In the genomic region with DNA sequence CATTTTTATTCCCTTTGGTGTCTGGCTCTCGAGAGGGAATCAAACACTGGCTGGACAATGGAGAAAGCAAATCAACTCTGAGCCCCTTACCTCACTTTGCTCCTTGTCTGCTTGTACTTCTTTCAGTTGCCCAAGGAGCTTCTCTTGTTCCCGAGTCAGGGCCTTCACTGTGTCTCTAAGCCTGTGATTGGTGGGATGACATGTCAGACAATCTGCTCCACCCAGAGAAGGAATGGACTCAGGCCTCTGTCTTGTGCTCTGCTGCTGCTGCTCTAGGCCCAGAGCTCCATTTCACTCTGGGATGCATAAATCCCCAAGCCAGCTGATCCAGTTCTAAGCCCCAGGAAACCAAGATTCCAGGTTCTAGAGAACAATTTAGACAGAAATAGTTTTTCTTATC, we compare ENCODE assay signal across 20 cellular contexts. TPM values are rescaled to one million over a fixed set of nuclear protein-coding genes. Genes with fewer than 3 reads are reported as not detected.
"Had no signal": no experiment of that assay in that cellular context is flagged by ENCODE, and none has a peak within 500 bp of the region (broad histone marks: within the 10 kb centered on the region; RNA-seq: fewer than 3 reads in every experiment).

No MANE protein-coding gene starts in this region.

- DNase-seq: activated CD4-positive, alpha-beta T cell treated with anti-CD3 and anti-CD28 coated beads, Interleukin-2, amount 50 U/mL, for 1 hour; activated CD8-positive, alpha-beta memory T cell treated with anti-CD3 and anti-CD28 coated beads for 24 hours; activated naive CD4-positive, alpha-beta T cell; activated naive CD8-positive, alpha-beta T cell treated with anti-CD3 and anti-CD28 coated beads, Interleukin-2, amount 10 ng/mL, durations not matched to agents 7 days and 5 days; dermis blood vessel endothelial cell; effector memory CD8-positive, alpha-beta T cell; foreskin fibroblast; stimulated activated CD4-positive, alpha-beta T cell treated with anti-CD3 and anti-CD28 coated beads, Interleukin-1b, Interleukin-23, amount 100 ng/mL, for 48 hours; stomach; testis; upper lobe of right lung had no signal

- H3K4me1 ChIP-seq: ascending aorta, breast epithelium, pancreas, testis, upper lobe of right lung had no signal

- H3K27ac ChIP-seq: ascending aorta, breast epithelium, pancreas, stomach, testis, upper lobe of right lung had no signal

- H3K9me3 ChIP-seq: ascending aorta, breast epithelium, pancreas, stomach, testis, upper lobe of right lung had no signal

- FAIRE-seq: islet of Langerhans, pancreas had no signal

- H3K27me3 ChIP-seq: ascending aorta, breast epithelium, pancreas, stomach, testis, upper lobe of right lung had no signal

- H3K4me3 ChIP-seq: ascending aorta, breast epithelium, lung, pancreas, stomach, testis, upper lobe of right lung had no signal

RNA-seq across cellular contexts. Expression of a gene that starts 32.1 kb away (rescaled TPM):
- total RNA-seq: activated naive CD8-positive, alpha-beta T cell treated with anti-CD3 and anti-CD28 coated beads, Interleukin-2, amount 10 ng/mL, durations not matched to agents 7 days and 5 days; activated T-helper 1 cell treated with anti-CD3 and anti-CD28 coated beads, Interleukin-12 subunit alpha, Interleukin-12 subunit beta, Interleukin-2, Interleukin-4 antibody, amounts not matched to agents 30 ng/mL and 10 ng/mL and 1 ng/mL, durations not matched to agents 14 hours and 24 hours and 36 hours; ascending aorta; breast epithelium; cerebellum; dermis blood vessel endothelial cell; esophagus mucosa; lung; pancreas; sciatic nerve; stomach; testis; upper lobe of right lung had no signal
- polyA plus RNA-seq: lung, pancreas, stomach had no signal
